ENCODE assay signal across 9 cellular contexts in the genomic region with DNA sequence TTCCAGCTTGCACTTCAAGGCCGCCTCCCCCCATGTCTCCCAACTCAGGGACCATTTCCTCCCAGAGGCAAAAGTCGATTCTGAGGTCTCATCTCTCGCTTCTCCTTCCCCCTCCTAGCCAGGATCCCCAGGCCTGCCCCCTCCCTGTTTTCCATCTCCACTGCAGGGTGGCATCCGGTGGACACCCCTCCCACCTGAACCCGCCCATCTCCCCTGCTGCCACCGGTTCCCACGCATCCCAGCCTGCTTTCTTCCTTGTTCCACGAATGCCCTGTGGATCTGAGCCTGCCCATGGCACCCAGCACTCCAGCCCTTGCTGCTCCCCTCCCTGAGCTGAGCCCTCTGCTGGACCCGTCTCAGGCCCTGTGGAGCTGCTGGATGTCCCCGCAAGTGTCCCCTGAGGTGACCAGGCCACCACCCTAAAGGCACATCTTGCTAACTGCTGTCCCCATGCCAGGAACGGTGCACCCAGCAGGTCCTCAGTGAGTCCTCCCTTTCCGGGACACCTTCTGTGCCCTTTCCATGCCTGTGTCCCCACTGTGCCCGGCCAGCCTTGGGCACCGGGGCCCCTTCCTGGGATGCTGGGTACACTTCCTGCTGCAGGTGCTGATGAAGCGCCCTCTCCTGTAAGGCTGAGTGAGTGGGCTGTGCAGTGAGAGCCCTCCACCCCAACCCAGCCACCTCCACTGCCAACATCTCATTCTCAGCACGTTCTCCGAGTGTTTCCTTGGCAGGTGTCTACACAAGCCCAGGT. TPM values are rescaled to one million over a fixed set of nuclear protein-coding genes. Genes with fewer than 3 reads are reported as not detected.
DNase-seq lines count a peak whose midpoint lies in the region; ATAC-seq and TF ChIP-seq lines count a peak whose summit lies in the region.
"Had no signal": no experiment of that assay in that cellular context is flagged by ENCODE, and none has a peak within 500 bp of the region (broad histone marks: within the 10 kb centered on the region; RNA-seq: fewer than 3 reads in every experiment).

No MANE protein-coding gene starts in this region.

- intact Hi-C loops in CD8-positive, alpha-beta T cell (cut with DNase I, micrococcal nuclease), result loop anchor here in 1 of 2 experiments (5.0 kb wide), 1 partner anchor 84 kb away; no protein-coding TSS in a partner anchor

- H3K36me3 Mint-ChIP-seq in CD8-positive, alpha-beta T cell, result no peaks in the 10 kb centered on the region
- H3K36me3 Mint-ChIP-seq in mesothelial cell of epicardium, result no peaks in the 10 kb centered on the region

- no peak for DNase-seq in CD8-positive, alpha-beta T cell
- DNase-seq in activated CD8-positive, alpha-beta memory T cell treated with anti-CD3 and anti-CD28 coated beads, Interleukin-2, amount 50 U/mL, for 48 hours, result peak; percentile 56
- DNase-seq in mesothelial cell of epicardium (ENCODE audit: low spot score in 2 of 2, unreplicated experiment in 2 of 2) (no peak), OCI-M2 (lab: John Stamatoyannopoulos, UW; ENCODE audit: unreplicated experiment) (no peak), foreskin keratinocyte (no peak)
- DNase-seq: hippocampal formation, NCI-H1417 treated with DMSO at 0.1 percent for 48 hours had no signal

- H3K9me3 Mint-ChIP-seq in CD8-positive, alpha-beta T cell, result no peaks in the 10 kb centered on the region
- H3K9me3 Mint-ChIP-seq in mesothelial cell of epicardium, result no peaks in the 10 kb centered on the region

- H4K20me1 ChIP-seq in DOHH2 (ENCODE audit: control insufficient read depth, insufficient read depth, low read depth, low read length), result no peaks in the 10 kb centered on the region

- H3K4me3 Mint-ChIP-seq in CD8-positive, alpha-beta T cell, result peak overlapping the region; percentile 35
- H3K4me3 Mint-ChIP-seq in mesothelial cell of epicardium, result peak overlapping the region; percentile 49

- H3K27ac ChIP-seq in CD8-positive, alpha-beta T cell (ENCODE audit: low read depth, low read length), result no peak overlapping the region
- H3K27ac ChIP-seq in DOHH2 (ENCODE audit: low read depth, low read length) (no peak overlapping the region), foreskin keratinocyte (no peak overlapping the region)

- no peaks in the 10 kb centered on the region for H3K9me3 ChIP-seq in CD8-positive, alpha-beta T cell (ENCODE audit: low read length)
- H3K9me3 ChIP-seq in DOHH2 (ENCODE audit: control insufficient read depth, insufficient read depth, low read length), result no peaks in the 10 kb centered on the region

- H3K4me1 ChIP-seq in CD8-positive, alpha-beta T cell (ENCODE audit: insufficient read depth, low read length), result peaks cover 26% of the 10 kb centered on the region
- peaks cover 11% of the 10 kb centered on the region for H3K4me1 ChIP-seq in DOHH2 (ENCODE audit: control insufficient read depth, low read length)
- H3K4me1 ChIP-seq in foreskin keratinocyte, result no peaks in the 10 kb centered on the region

- ATAC-seq in CD8-positive, alpha-beta T cell, result no peak
- ATAC-seq in HG03196 (IDR thresholded peaks at IDR 0.05; ENCODE audit: unreplicated experiment), result no peak
- ATAC-seq in foreskin keratinocyte, result no peak

- H3K4me2 ChIP-seq in DOHH2 (ENCODE audit: low read length), result peak overlapping the region; percentile 6; the same call in 1 of the 2 replicates

- H3K79me2 ChIP-seq in DOHH2 (ENCODE audit: control insufficient read depth, low read length), result no peaks in the 10 kb centered on the region

- peaks cover 10% of the 10 kb centered on the region for H3K27me3 Mint-ChIP-seq in CD8-positive, alpha-beta T cell (ENCODE audit: low read depth)
- H3K27me3 Mint-ChIP-seq in mesothelial cell of epicardium (ENCODE audit: low read depth), result peaks cover 68% of the 10 kb centered on the region

- no peak overlapping the region for H3K4me3 ChIP-seq in CD8-positive, alpha-beta T cell (ENCODE audit: low read depth, low read length)
- H3K4me3 ChIP-seq in DOHH2 (ENCODE audit: low read length), result no peak overlapping the region

- H3F3A ChIP-seq in DOHH2 (ENCODE audit: control insufficient read depth, insufficient read depth), result no peaks in the 10 kb centered on the region

- H3K4me1 Mint-ChIP-seq in CD8-positive, alpha-beta T cell (ENCODE audit: low read depth), result peaks cover 13% of the 10 kb centered on the region
- peaks cover 7% of the 10 kb centered on the region for H3K4me1 Mint-ChIP-seq in mesothelial cell of epicardium

- no peaks in the 10 kb centered on the region for H3K9me2 ChIP-seq in DOHH2 (replicated peaks; ENCODE audit: control insufficient read depth, low read length)

- TF ChIP-seq CTCF in CD8-positive, alpha-beta T cell (IDR thresholded peaks at IDR 0.05), result no peak
- TF ChIP-seq CTCF in DOHH2 (IDR thresholded peaks at IDR 0.05; ENCODE audit: low read depth, low read length, poor library complexity, severe bottlenecking) (peak; percentile 25), mesothelial cell of epicardium (IDR thresholded peaks at IDR 0.05; ENCODE audit: unreplicated experiment) (no peak), foreskin keratinocyte (conservative IDR thresholded peaks at IDR 0.05) (no peak)

- no peaks in the 10 kb centered on the region for H3K36me3 ChIP-seq in CD8-positive, alpha-beta T cell (ENCODE audit: insufficient read depth, low read length)
- H3K36me3 ChIP-seq in DOHH2 (ENCODE audit: control insufficient read depth, low read length), result no peaks in the 10 kb centered on the region

- H3K27me3 ChIP-seq in CD8-positive, alpha-beta T cell (ENCODE audit: insufficient read depth, low read length), result peaks cover 12% of the 10 kb centered on the region
- peaks cover 62% of the 10 kb centered on the region for H3K27me3 ChIP-seq in DOHH2 (ENCODE audit: control insufficient read depth, low read length)
- peaks cover 65% of the 10 kb centered on the region for H3K27me3 ChIP-seq in foreskin keratinocyte

- peak overlapping the region; percentile 64 for H3K27ac Mint-ChIP-seq in CD8-positive, alpha-beta T cell
- no peak overlapping the region for H3K27ac Mint-ChIP-seq in mesothelial cell of epicardium

- POLR2A ChIA-PET in CD8-positive, alpha-beta T cell (lab: Charles Lee), result no interaction called here

- CTCF ChIA-PET in CD8-positive, alpha-beta T cell (lab: Charles Lee), result interaction anchor here (1.0 to 1.7 kb wide), 2 partner anchors 17 to 18 kb away, joined by 4 to 6 read pairs; no protein-coding TSS in a partner anchor

RNA-seq across cellular contexts. Expression of a gene that starts 0.9 kb away (rescaled TPM):
- not detected for total RNA-seq in CD8-positive, alpha-beta T cell
- total RNA-seq in mesothelial cell of epicardium (0.29 to 0.31 TPM (median 0.31 TPM) in 3 replicates), foreskin keratinocyte (not detected in 2 replicates)
- not detected in 2 replicates for polyA plus RNA-seq in foreskin keratinocyte

RNA-seq across cellular contexts. Expression of a gene that starts 46.5 kb away (rescaled TPM):
- total RNA-seq in CD8-positive, alpha-beta T cell, result not detected
- 0.11 to 0.44 TPM (median 0.13 TPM) in 3 replicates for total RNA-seq in mesothelial cell of epicardium
- not detected in 2 replicates for total RNA-seq in foreskin keratinocyte
- not detected in 2 replicates for polyA plus RNA-seq in foreskin keratinocyte

RNA-seq across cellular contexts. Expression of a gene that starts 51.1 kb away (rescaled TPM):
- 100 to 1,000 TPM; 316 to 328 TPM for total RNA-seq in CD8-positive, alpha-beta T cell
- total RNA-seq in mesothelial cell of epicardium (57.5 to 62.5 TPM (median 59.8 TPM) in 3 replicates), foreskin keratinocyte (11.9 and 15.8 TPM in 2 replicates)
- 13.6 and 16.6 TPM in 2 replicates for polyA plus RNA-seq in foreskin keratinocyte
